8 cellular contexts compared by ENCODE assay signal in genomic region chr11:45146072-45147016, GRCh38. TPM values are rescaled to one million over a fixed set of nuclear protein-coding genes. Genes with fewer than 3 reads are reported as not detected.
DNase-seq lines count a peak whose midpoint lies in the region; ATAC-seq, FAIRE-seq and TF ChIP-seq lines count a peak whose summit lies in the region.

Gene PRDM11 (plus strand): TSS chr11:45146639. CDS start chr11:45181767, 35,128 bp downstream.

- no peak for FAIRE-seq in HepG2 (lab: Jason Lieb, UNC)

- peaks cover 12% of the 10 kb centered on the region for H3K4me1 ChIP-seq in MM.1S (ENCODE audit: low read length)
- H3K4me1 ChIP-seq in HepG2 (ENCODE audit: insufficient read depth, low read length), result peaks cover 24% of the 10 kb centered on the region

- WGBS in HepG2 (ENCODE audit: low lambda C conversion rate), result under 1% methylated on average over 63 of the region's 93 CpGs

- 0 out of 2 replicates have a peak, but pooled peaks cover 4% of the 10 kb centered on the region for H3K27me3 ChIP-seq in MM.1S (replicated peaks; ENCODE audit: insufficient read depth, low read length)
- H3K27me3 ChIP-seq in HepG2 (ENCODE audit: control insufficient read depth in 1 of 2, insufficient read depth in 2 of 2, low read length in 2 of 2), result peaks cover 2 to 31% of the 10 kb centered on the region in 2 experiments; a peak in 3 of 5 replicates

- no peak for TF ChIP-seq CTCF in MM.1S (IDR thresholded peaks at IDR 0.05; ENCODE audit: low read length)
- no peak for TF ChIP-seq CTCF in HepG2 (CRISPR knock-in tag; IDR thresholded peaks at IDR 0.05)

- H3K79me2 ChIP-seq in MM.1S (ENCODE audit: low read length) (no peaks in the 10 kb centered on the region), HepG2 (ENCODE audit: insufficient read depth, low read length) (peaks cover 15% of the 10 kb centered on the region)

- no peaks in the 10 kb centered on the region for H3K9me2 ChIP-seq in MM.1S (replicated peaks; ENCODE audit: insufficient read depth, low read length)

- H2AFZ ChIP-seq in MM.1S (ENCODE audit: low read length), result peak within 1 kb of the TSS; percentile 94
- peak within 1 kb of the TSS; percentile 45 for H2AFZ ChIP-seq in HepG2 (ENCODE audit: low read length)

- TSS peak; percentile 96 for BruUV-seq in HepG2 (replicated peaks; lab: Mats Ljungman, UMichigan)

- CTCF ChIA-PET in HEK293T (lab: Yijun Ruan, JAX), result no interaction called here
- CTCF ChIA-PET in HepG2 (lab: Yijun Ruan, JAX; ENCODE audit: low intra/inter-chr PET ratio, low total read pairs), result no interaction called here

- H3K4me3 ChIP-seq in MM.1S (ENCODE audit: low read length) (peak within 1 kb of the TSS; percentile 75), HepG2 (replicated peaks in 1 of 3; ENCODE audit: insufficient read depth in 1 of 3, low read depth in 2 of 3, low read length in 3 of 3) (peak within 1 kb of the TSS; percentile 79 to 99 (median 82))

- DNase-seq in NCI-H2196 (lab: John Stamatoyannopoulos, UW; ENCODE audit: unreplicated experiment) (peak; percentile 86), NCI-H2196 treated with DMSO at 0.1 percent for 48 hours (lab: John Stamatoyannopoulos, UW; ENCODE audit: unreplicated experiment) (no peak), HEK293T (ENCODE audit: extremely low spot score) (peak; percentile 60), MM.1S (peak; percentile 40), dermis blood vessel endothelial cell (peak; percentile 77), HepG2 (ENCODE audit: low spot score) (no peak)
- peak; percentile 17 for DNase-seq in activated CD4-positive, CD25-positive, alpha-beta regulatory T cell treated with anti-CD3 and anti-CD28 coated beads, Interleukin-2, amount 50 U/mL, for 16 hours (ENCODE audit: low read depth, low spot score)
- peak; percentile 66 for DNase-seq in stimulated activated CD4-positive, alpha-beta T cell treated with anti-CD3 and anti-CD28 coated beads, Interleukin-4, amount 100 ng/mL, for 24 hours

- intact Hi-C loops in HepG2 (cut with micrococcal nuclease; ENCODE audit: unreplicated experiment), result loop anchor here (2.0 kb wide), 1 partner anchor 34 kb away; no protein-coding TSS in a partner anchor

- H3K36me3 ChIP-seq in MM.1S (replicated peaks; ENCODE audit: insufficient read depth, low read length), result no peaks in the 10 kb centered on the region
- H3K36me3 ChIP-seq in HepG2 (replicated peaks in 1 of 2; ENCODE audit: control insufficient read depth in 1 of 2, insufficient read depth in 2 of 2, low read length in 2 of 2), result no peaks in the 10 kb centered on the region

- 0 out of 2 replicates have a peak, but pooled peaks cover 3% of the 10 kb centered on the region for H3F3A ChIP-seq in MM.1S (ENCODE audit: insufficient read depth, low read length)

- TF ChIP-seq RAD21 in HepG2 (CRISPR knock-in tag; IDR thresholded peaks at IDR 0.05), result no peak

- H4K20me1 ChIP-seq in MM.1S (ENCODE audit: insufficient read depth, low read length) (no peaks in the 10 kb centered on the region), HepG2 (ENCODE audit: insufficient read depth, low read length) (no peaks in the 10 kb centered on the region)

- TF ChIP-seq POLR2A in HepG2 (IDR thresholded peaks at IDR 0.05; ENCODE audit: insufficient read depth in 1 of 2, low read depth in 2 of 2, low read length in 2 of 2), result no peak; a peak in 1 of 4 replicates

- in situ Hi-C loops in HepG2 (cut with HindIII; ENCODE audit: extremely low pct_ligation_motif_present, low pct_unique_long_range_greater_than_20kb), result no loop called here

- H3K4me2 ChIP-seq in MM.1S (ENCODE audit: low read depth, low read length) (peak within 1 kb of the TSS; percentile 90), HepG2 (ENCODE audit: low read depth, low read length) (peak within 1 kb of the TSS; percentile 99)

- TF ChIP-seq EP300 in HepG2 (IDR thresholded peaks at IDR 0.05; ENCODE audit: low read depth in 2 of 2, low read length in 2 of 2) (no peak), HepG2 (CRISPR knock-in tag; IDR thresholded peaks at IDR 0.05; ENCODE audit: borderline replicate concordance) (no peak)

- H3K9ac ChIP-seq in MM.1S (ENCODE audit: low read length) (peak within 1 kb of the TSS; percentile 72), HepG2 (ENCODE audit: insufficient read depth, low read depth, low read length) (peak within 1 kb of the TSS; percentile 76)

- POLR2A ChIA-PET in HEK293T (lab: Yijun Ruan, JAX), result interaction anchor here (0.6 to 1.5 kb wide), 3 partner anchors 14 to 151 kb away, joined by 3 to 5 read pairs (median 4); no protein-coding TSS in a partner anchor
- POLR2A ChIA-PET in HepG2 (lab: Yijun Ruan, JAX), result interaction anchor here (0.9 to 1.9 kb wide), 3 partner anchors 9 to 34 kb away, joined by 3 to 9 read pairs (median 4); no protein-coding TSS in a partner anchor

- ATAC-seq in HepG2, result no peak; the same call in 2 of the 3 replicates

- H3K27ac ChIP-seq in MM.1S (ENCODE audit: low read length) (peak within 1 kb of the TSS; percentile 51; the same call in 1 of the 2 replicates), HepG2 (ENCODE audit: extremely low read length, insufficient read depth, low read length) (peak within 1 kb of the TSS; percentile 76)

- H3K9me3 ChIP-seq in MM.1S (replicated peaks; ENCODE audit: insufficient read depth, low read length) (no peaks in the 10 kb centered on the region), HepG2 (ENCODE audit: low read length) (no peaks in the 10 kb centered on the region)

TF ChIP-seq in HEK293T, 16 proteins besides CTCF, POLR2A, EP300 and RAD21:
- TF ChIP-seq NFRKB (IDR thresholded peaks at IDR 0.05), result peak; percentile 34; the same call in 1 of the 2 replicates
- TF ChIP-seq L3MBTL2 (conservative IDR thresholded peaks at IDR 0.05), result no peak

TF ChIP-seq in HepG2, 621 proteins besides CTCF, POLR2A, EP300 and RAD21 (continues in another document):
- no peak for TF ChIP-seq KDM3A (CRISPR knock-in tag; IDR thresholded peaks at IDR 0.05; ENCODE audit: low read depth)
- TF ChIP-seq TEAD2 (CRISPR knock-in tag; IDR thresholded peaks at IDR 0.05), result no peak
- TF ChIP-seq ZNF652 (CRISPR knock-in tag; IDR thresholded peaks at IDR 0.05; ENCODE audit: borderline replicate concordance, low read depth), result peak; percentile 98
- TF ChIP-seq POLR2G (IDR thresholded peaks at IDR 0.05; ENCODE audit: low read depth, low read length), result peak; percentile 18
- TF ChIP-seq ZNF136 (CRISPR knock-in tag; IDR thresholded peaks at IDR 0.05; ENCODE audit: low read depth), result no peak
- TF ChIP-seq E2F1 (CRISPR knock-in tag; IDR thresholded peaks at IDR 0.05), result no peak
- no peak for TF ChIP-seq LBX2 (CRISPR knock-in tag; IDR thresholded peaks at IDR 0.05; ENCODE audit: borderline replicate concordance)
- TF ChIP-seq ZNF772 (CRISPR knock-in tag; IDR thresholded peaks at IDR 0.05), result no peak
- 0 out of 2 replicates have a peak, but pooled peaks have one; percentile 9 for TF ChIP-seq MTERF4 (CRISPR knock-in tag; IDR thresholded peaks at IDR 0.05)
- no peak for TF ChIP-seq SNRNP70 (IDR thresholded peaks at IDR 0.05; ENCODE audit: low read depth, low read length)
- TF ChIP-seq DR1 (CRISPR knock-in tag; IDR thresholded peaks at IDR 0.05), result no peak
- no peak for TF ChIP-seq ZNF431 (CRISPR knock-in tag; IDR thresholded peaks at IDR 0.05; ENCODE audit: borderline replicate concordance, low read depth)
- TF ChIP-seq MED13 (CRISPR knock-in tag; IDR thresholded peaks at IDR 0.05), result no peak

RNA-seq across cellular contexts. Expression of gene PRDM11, which starts in this region (rescaled TPM):
- total RNA-seq in dermis blood vessel endothelial cell, result 11.7 and 14.6 TPM in 2 replicates
- 4.1 and 4.7 TPM in 2 replicates for total RNA-seq in HepG2 (2016; rRNA removed; fragmentation: Illumina TruSeq; extraction: Trizol)
- 1.5 and 1.8 TPM in 2 replicates for total RNA-seq in HepG2 (2016; cell fraction: cytosol; rRNA removed; fragmentation: Illumina TruSeq; extraction: Trizol; ENCODE audit: low read depth)
- total RNA-seq in HepG2 (2016; cell fraction: insoluble cytoplasmic fraction; rRNA removed; fragmentation: Illumina TruSeq; extraction: Trizol), result 3.4 and 4.3 TPM in 2 replicates
- total RNA-seq in HepG2 (2016; cell fraction: membrane; rRNA removed; fragmentation: Illumina TruSeq; extraction: Trizol), result 3.9 and 5.2 TPM in 2 replicates
- total RNA-seq in HepG2 (2016; cell fraction: nucleus; rRNA removed; fragmentation: Illumina TruSeq; extraction: Trizol), result 4.6 and 6.1 TPM in 2 replicates
- 3.3 and 3.4 TPM in 2 replicates for polyA plus RNA-seq in HepG2 (2011; rRNA removed)
- polyA plus RNA-seq in HepG2 (2011; cell fraction: cytosol; rRNA removed), result 2.0 and 2.7 TPM in 2 replicates
- 6.4 and 6.7 TPM in 2 replicates for polyA plus RNA-seq in HepG2 (2011; cell fraction: nucleus; rRNA removed)
- polyA plus RNA-seq in HepG2 (2012), result 2.3 and 2.4 TPM in 2 replicates
- polyA plus RNA-seq in HepG2 (2016; cell fraction: cytosol; fragmentation: Illumina TruSeq; extraction: Trizol; ENCODE audit: low read depth), result 0.77 and 0.81 TPM in 2 replicates
- 2.8 and 4.0 TPM in 2 replicates for polyA plus RNA-seq in HepG2 (2016; cell fraction: insoluble cytoplasmic fraction; fragmentation: Illumina TruSeq; extraction: Trizol; ENCODE audit: low read depth)
- 2.1 and 2.4 TPM in 2 replicates for polyA plus RNA-seq in HepG2 (2016; cell fraction: membrane; fragmentation: Illumina TruSeq; extraction: Trizol; ENCODE audit: low read depth)
- 7.1 and 7.4 TPM in 2 replicates for polyA plus RNA-seq in HepG2 (2016; cell fraction: nucleus; fragmentation: Illumina TruSeq; extraction: Trizol; ENCODE audit: insufficient read depth, low read depth)
- 7.8 and 17.5 TPM in 2 replicates for polyA minus RNA-seq in HepG2 (2011; rRNA and poly(A)+ RNA removed; ENCODE audit: low replicate concordance)
- 3.5 and 6.2 TPM in 2 replicates for polyA minus RNA-seq in HepG2 (2011; cell fraction: cytosol; rRNA and poly(A)+ RNA removed)
- 5.0 and 7.6 TPM in 2 replicates for polyA minus RNA-seq in HepG2 (2011; cell fraction: nucleus; rRNA and poly(A)+ RNA removed)

Comparison
In these comparisons a context has a peak if more than half of its experiments do, and no peak if none do; other contexts are left out.
1. DNase-seq: peak in NCI-H2196 (single experiment), HEK293T (single experiment), MM.1S (single experiment), activated CD4-positive, CD25-positive, alpha-beta regulatory T cell treated with anti-CD3 and anti-CD28 coated beads, Interleukin-2, amount 50 U/mL, for 16 hours (single experiment), dermis blood vessel endothelial cell (single experiment) and stimulated activated CD4-positive, alpha-beta T cell treated with anti-CD3 and anti-CD28 coated beads, Interleukin-4, amount 100 ng/mL, for 24 hours (single experiment); none in NCI-H2196 treated with DMSO at 0.1 percent for 48 hours (single experiment) and HepG2 (single experiment).